ENCODE assay signal across 1 cellular context in the genomic region with DNA sequence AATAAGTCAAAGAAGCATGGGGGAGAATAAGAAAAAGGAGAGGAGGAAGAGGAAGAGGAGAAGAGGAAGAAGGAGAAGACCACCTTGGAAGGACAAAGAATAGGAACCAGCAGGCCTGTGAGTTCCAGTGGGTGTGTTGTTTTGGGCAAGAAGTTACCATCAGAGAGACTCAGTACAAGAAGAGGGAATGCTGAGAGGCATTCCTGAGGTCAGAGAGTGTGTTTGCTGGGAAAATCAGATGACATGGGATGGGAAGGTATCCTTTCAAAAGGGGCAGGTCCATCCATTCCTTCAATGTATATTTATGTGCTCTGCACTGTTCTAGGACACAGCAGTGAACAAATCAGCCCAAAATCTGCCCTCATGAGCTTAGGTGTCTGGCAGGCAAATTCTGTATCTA.
TF ChIP-seq lines count a peak whose summit lies in the region.

No MANE protein-coding gene starts in this region.

TF ChIP-seq in IMR-90, 13 proteins besides CTCF, POLR2A, EP300 and RAD21:
- TF ChIP-seq, protein P1, sequence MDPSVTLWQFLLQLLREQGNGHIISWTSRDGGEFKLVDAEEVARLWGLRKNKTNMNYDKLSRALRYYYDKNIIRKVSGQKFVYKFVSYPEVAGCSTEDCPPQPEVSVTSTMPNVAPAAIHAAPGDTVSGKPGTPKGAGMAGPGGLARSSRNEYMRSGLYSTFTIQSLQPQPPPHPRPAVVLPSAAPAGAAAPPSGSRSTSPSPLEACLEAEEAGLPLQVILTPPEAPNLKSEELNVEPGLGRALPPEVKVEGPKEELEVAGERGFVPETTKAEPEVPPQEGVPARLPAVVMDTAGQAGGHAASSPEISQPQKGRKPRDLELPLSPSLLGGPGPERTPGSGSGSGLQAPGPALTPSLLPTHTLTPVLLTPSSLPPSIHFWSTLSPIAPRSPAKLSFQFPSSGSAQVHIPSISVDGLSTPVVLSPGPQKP (IDR thresholded peaks at IDR 0.05; ENCODE audit: borderline replicate concordance, low read depth, low read length): no peak
- TF ChIP-seq CEBPB (IDR thresholded peaks at IDR 0.05; ENCODE audit: low read depth, low read length) (no peak), MXI1 (IDR thresholded peaks at IDR 0.05; ENCODE audit: borderline replicate concordance, low read depth, low read length) (no peak), BHLHE40 (IDR thresholded peaks at IDR 0.05; ENCODE audit: low read depth, low read length) (no peak), MAFK (IDR thresholded peaks at IDR 0.05; ENCODE audit: low read depth, low read length) (no peak), CHD1 (IDR thresholded peaks at IDR 0.05; ENCODE audit: low read depth, low read length) (no peak), USF2 (IDR thresholded peaks at IDR 0.05; ENCODE audit: low read depth, low read length) (no peak), RFX5 (IDR thresholded peaks at IDR 0.05; ENCODE audit: low read depth, low read length) (no peak), RCOR1 (IDR thresholded peaks at IDR 0.05; ENCODE audit: insufficient replicate concordance, low read length) (no peak), MAZ (IDR thresholded peaks at IDR 0.05; ENCODE audit: borderline replicate concordance, low read depth, low read length) (no peak), NFE2L2 (IDR thresholded peaks at IDR 0.05; ENCODE audit: low read depth, low read length) (no peak), FOS (IDR thresholded peaks at IDR 0.05; ENCODE audit: low read depth, low read length) (no peak), SMC3 (IDR thresholded peaks at IDR 0.05; ENCODE audit: low read depth, low read length) (no peak)
